Comparison of ENCODE assay signal across 8 cellular contexts in the genomic region with DNA sequence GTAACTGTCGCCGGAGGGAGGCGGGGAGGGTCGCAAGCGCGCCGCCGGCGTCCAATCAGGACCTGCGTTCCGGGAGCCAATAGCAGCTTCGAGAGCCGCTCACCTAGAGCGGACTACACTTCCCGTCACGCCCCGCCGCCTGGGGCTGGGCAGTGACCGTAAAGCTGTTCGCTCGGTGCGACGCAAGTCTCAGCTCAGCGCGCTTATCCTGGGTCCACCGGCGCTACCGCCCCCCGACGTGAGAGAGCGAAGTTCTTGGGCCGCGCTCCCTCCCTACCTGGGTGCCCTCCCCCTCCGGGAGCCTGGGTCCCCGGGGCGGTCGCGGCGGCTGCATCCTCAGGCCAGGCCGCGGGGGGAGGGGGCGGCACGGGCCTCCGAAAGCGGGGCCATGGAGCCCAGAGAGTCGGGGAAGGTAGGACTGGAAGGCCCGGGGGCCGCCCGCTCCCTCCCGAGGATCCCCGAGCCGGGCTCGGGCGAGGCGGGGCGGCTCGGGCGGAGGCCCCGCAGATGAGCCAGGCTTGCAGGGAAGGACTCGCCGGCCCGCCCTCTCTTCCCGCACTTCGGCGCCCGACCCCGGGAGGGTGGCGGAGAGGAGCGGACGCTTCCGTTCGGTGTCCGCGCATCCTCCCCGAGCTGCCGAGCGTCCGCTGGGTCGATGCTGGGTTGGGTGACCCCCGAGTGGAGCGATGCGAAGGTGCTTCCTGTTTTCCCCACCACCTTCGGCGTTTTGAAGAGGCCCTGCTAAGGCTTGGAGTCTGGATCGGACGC. TPM values are rescaled to one million over a fixed set of nuclear protein-coding genes. Genes with fewer than 3 reads are reported as not detected.
DNase-seq lines count a peak whose midpoint lies in the region; ATAC-seq and TF ChIP-seq lines count a peak whose summit lies in the region.

A gene (plus strand): TSS at position 152 of the 768 bp plus-strand sequence. CDS start 237 bp downstream, at position 389.

- H3K4me3 Mint-ChIP-seq in activated T-helper 2 cell treated with anti-CD3 and anti-CD28 coated beads, Interferon-gamma antibody, Interleukin-2, Interleukin-4, amounts not matched to agents 10 μg/mL and 5 μg/mL and 100 μg/mL, durations not matched to agents 14 hours and 24 hours and 36 hours (ENCODE audit: low read depth): peak within 1 kb of the TSS; percentile 88
- H3K4me3 Mint-ChIP-seq in natural killer cell: peak within 1 kb of the TSS; percentile 86

- no peaks in the 10 kb centered on the region for H3K27me3 ChIP-seq in RWPE2 (ENCODE audit: insufficient read depth, poor library complexity, severe bottlenecking)

- H3K4me3 ChIP-seq in RWPE2 (ENCODE audit: severe bottlenecking): peak within 1 kb of the TSS; percentile 83
- H3K4me3 ChIP-seq in fibroblast of mammary gland (ENCODE audit: control insufficient read depth, low read depth, low read length): peak within 1 kb of the TSS; percentile 69

- no peaks in the 10 kb centered on the region for H3K9me3 Mint-ChIP-seq in activated T-helper 2 cell treated with anti-CD3 and anti-CD28 coated beads, Interferon-gamma antibody, Interleukin-2, Interleukin-4, amounts not matched to agents 10 μg/mL and 5 μg/mL and 100 μg/mL, durations not matched to agents 14 hours and 24 hours and 36 hours
- no peaks in the 10 kb centered on the region for H3K9me3 Mint-ChIP-seq in natural killer cell

- TF ChIP-seq CTCF in RWPE2 (IDR thresholded peaks at IDR 0.05; ENCODE audit: poor library complexity, severe bottlenecking) (no peak), fibroblast of mammary gland (conservative IDR thresholded peaks at IDR 0.05; ENCODE audit: control insufficient read depth, insufficient read depth, low read depth, low read length) (no peak), natural killer cell (IDR thresholded peaks at IDR 0.05) (no peak)

- H3K4me1 ChIP-seq in RWPE2 (ENCODE audit: insufficient read depth, poor library complexity, severe bottlenecking): peaks cover 5% of the 10 kb centered on the region

- H3K27ac Mint-ChIP-seq in activated T-helper 2 cell treated with anti-CD3 and anti-CD28 coated beads, Interferon-gamma antibody, Interleukin-2, Interleukin-4, amounts not matched to agents 10 μg/mL and 5 μg/mL and 100 μg/mL, durations not matched to agents 14 hours and 24 hours and 36 hours: peak within 1 kb of the TSS; percentile 56
- H3K27ac Mint-ChIP-seq in natural killer cell: peak within 1 kb of the TSS; percentile 76 to 84

- ATAC-seq in RWPE2 (ENCODE audit: low read depth) (peak; percentile 98), natural killer cell (peak; percentile 96 to 100 (median 97))

- peaks cover 3% of the 10 kb centered on the region for H3K36me3 Mint-ChIP-seq in activated T-helper 2 cell treated with anti-CD3 and anti-CD28 coated beads, Interferon-gamma antibody, Interleukin-2, Interleukin-4, amounts not matched to agents 10 μg/mL and 5 μg/mL and 100 μg/mL, durations not matched to agents 14 hours and 24 hours and 36 hours (ENCODE audit: low read depth)
- H3K36me3 Mint-ChIP-seq in natural killer cell: no peaks in the 10 kb centered on the region

- H3K27ac ChIP-seq in RWPE2 (ENCODE audit: poor library complexity, severe bottlenecking): peak within 1 kb of the TSS; percentile 42

- no peaks in the 10 kb centered on the region for H3K9me3 ChIP-seq in RWPE2 (ENCODE audit: severe bottlenecking)

- no peaks in the 10 kb centered on the region for H3K36me3 ChIP-seq in RWPE2 (ENCODE audit: low read depth)

- intact Hi-C loops in activated T-helper 2 cell treated with anti-CD3 and anti-CD28 coated beads, Interferon-gamma antibody, Interleukin-2, Interleukin-4, amounts not matched to agents 10 μg/mL and 5 μg/mL and 100 μg/mL, durations not matched to agents 14 hours and 24 hours and 36 hours (cut with micrococcal nuclease): loop anchor here (1.0 to 5.0 kb wide), 5 partner anchors 35 to 1219 kb away; a partner anchor contains a TSS
- intact Hi-C loops in natural killer cell (cut with micrococcal nuclease): loop anchor here (5.0 kb wide), 1 partner anchor 34 kb away; a partner anchor contains a TSS

- peak; percentile 98 for DNase-seq in EH (ENCODE audit: low read depth)
- DNase-seq in H4 (ENCODE audit: low spot score): peak; percentile 99
- DNase-seq in LoVo (ENCODE audit: low spot score): peak; percentile 99
- peak; percentile 95 for DNase-seq in RWPE2 (ENCODE audit: low spot score)
- DNase-seq in activated T-helper 2 cell treated with anti-CD3 and anti-CD28 coated beads, Interferon-gamma antibody, Interleukin-2, Interleukin-4, amounts not matched to agents 10 μg/mL and 5 μg/mL and 100 μg/mL, durations not matched to agents 14 hours and 24 hours and 36 hours (ENCODE audit: low spot score): peak; percentile 95
- DNase-seq in fibroblast of mammary gland (ENCODE audit: low read depth): peak; percentile 96
- DNase-seq in natural killer cell: peak; percentile 90
- DNase-seq in stimulated activated naive CD4-positive, alpha-beta T cell treated with Interleukin-2 at 50 U/mL for 16 hours (lab: John Stamatoyannopoulos, UW): peak; percentile 98

- peaks cover 11% of the 10 kb centered on the region for H3K27me3 Mint-ChIP-seq in activated T-helper 2 cell treated with anti-CD3 and anti-CD28 coated beads, Interferon-gamma antibody, Interleukin-2, Interleukin-4, amounts not matched to agents 10 μg/mL and 5 μg/mL and 100 μg/mL, durations not matched to agents 14 hours and 24 hours and 36 hours (ENCODE audit: low read depth)
- H3K27me3 Mint-ChIP-seq in natural killer cell (ENCODE audit: low read depth in 2 of 2): peaks cover 0 to 11% of the 10 kb centered on the region in 2 donors

- H3K4me1 Mint-ChIP-seq in activated T-helper 2 cell treated with anti-CD3 and anti-CD28 coated beads, Interferon-gamma antibody, Interleukin-2, Interleukin-4, amounts not matched to agents 10 μg/mL and 5 μg/mL and 100 μg/mL, durations not matched to agents 14 hours and 24 hours and 36 hours (ENCODE audit: low read depth): peaks cover 21% of the 10 kb centered on the region
- peaks cover 20 to 22% of the 10 kb centered on the region in 2 donors for H3K4me1 Mint-ChIP-seq in natural killer cell

RNA-seq across cellular contexts. Expression of the gene that starts here (rescaled TPM):
- total RNA-seq in H4 (2014; rRNA removed; shearing (Covaris generic)): 2.1 and 16.0 TPM in 2 replicates
- total RNA-seq in activated T-helper 2 cell treated with anti-CD3 and anti-CD28 coated beads, Interferon-gamma antibody, Interleukin-2, Interleukin-4, amounts not matched to agents 10 μg/mL and 5 μg/mL and 100 μg/mL, durations not matched to agents 14 hours and 24 hours and 36 hours: 14.6 and 16.4 TPM in 2 replicates
- total RNA-seq in natural killer cell: 10 to 100 TPM; 21.4 to 28.9 (median 21.7) TPM

Comparison
In these comparisons a context has a peak if more than half of its experiments do, and no peak if none do; other contexts are left out.
1. Peak in every context shown above with its lines: DNase-seq, ATAC-seq, H3K4me3 ChIP-seq and H3K27ac ChIP-seq.